ENCODE assay signal across 10 cellular contexts in genomic region chr2:219997341-219997851, GRCh38.
A peak's percentile ranks its signal among the peaks of the same experiment; 100 is the strongest.
DNase-seq lines count a peak whose midpoint lies in the region; ATAC-seq, FAIRE-seq and TF ChIP-seq lines count a peak whose summit lies in the region.
"Had no signal": no experiment of that assay in that cellular context is flagged by ENCODE, and none has a peak within 500 bp of the region (broad histone marks: within the 10 kb centered on the region; RNA-seq: fewer than 3 reads in every experiment).

No MANE protein-coding gene starts in this region.

- TF ChIP-seq EP300 in Ishikawa (IDR thresholded peaks at IDR 0.05; ENCODE audit: borderline replicate concordance), result no peak

- no peak for ATAC-seq in activated T-helper 17 cell treated with anti-CD3 and anti-CD28 coated beads, Interleukin-2, amount 50 U/mL, for 72 hours (replicated peaks)
- ATAC-seq in HG02759 (IDR thresholded peaks at IDR 0.05; ENCODE audit: unreplicated experiment), result no peak

- no peak overlapping the region for H3K27ac ChIP-seq in kidney (ENCODE audit: low read depth in 2 of 2, low read length in 2 of 2)
- H3K27ac ChIP-seq: SJSA1 had no signal

- FAIRE-seq in kidney (lab: Jason Lieb, UNC), result no peak

- H3K36me3 Mint-ChIP-seq in activated T-helper 17 cell treated with anti-CD3 and anti-CD28 coated beads, Interleukin-2, amount 50 U/mL, for 72 hours (ENCODE audit: low read depth), result no peaks in the 10 kb centered on the region

- TF ChIP-seq RAD21 in Ishikawa (IDR thresholded peaks at IDR 0.05; ENCODE audit: low read depth), result peak; percentile 76

- no peak overlapping the region for H3K27ac Mint-ChIP-seq in activated T-helper 17 cell treated with anti-CD3 and anti-CD28 coated beads, Interleukin-2, amount 50 U/mL, for 72 hours

- intact Hi-C loops in kidney (cut with DNase I), result no loop called here

- H3K4me3 ChIP-seq in kidney (ENCODE audit: low read length in 2 of 2), result no peak overlapping the region
- H3K4me3 ChIP-seq: lung, SJSA1 had no signal

- H3K9me3 Mint-ChIP-seq in activated T-helper 17 cell treated with anti-CD3 and anti-CD28 coated beads, Interleukin-2, amount 50 U/mL, for 72 hours, result no peaks in the 10 kb centered on the region

- H3K4me3 Mint-ChIP-seq in activated T-helper 17 cell treated with anti-CD3 and anti-CD28 coated beads, Interleukin-2, amount 50 U/mL, for 72 hours, result no peak overlapping the region

- peak; percentile 57 for TF ChIP-seq CTCF in kidney (IDR thresholded peaks at IDR 0.05; ENCODE audit: borderline replicate concordance, extremely low read depth, insufficient read depth)

- H3K9me3 ChIP-seq in kidney (ENCODE audit: control insufficient read depth in 1 of 2, low read length in 2 of 2), result no peaks in the 10 kb centered on the region
- H3K9me3 ChIP-seq: SJSA1 had no signal

- no peaks in the 10 kb centered on the region for H3K4me1 ChIP-seq in kidney (ENCODE audit: control insufficient read depth in 1 of 2, insufficient read depth in 1 of 2, low read depth in 1 of 2, low read length in 2 of 2)

- H3K9ac ChIP-seq in kidney (ENCODE audit: low read length in 2 of 2), result no peak overlapping the region

- DNase-seq in EH (ENCODE audit: low read depth) (peak; percentile 41), kidney (peak; percentile 78), AG08396 (ENCODE audit: low spot score) (no peak)
- DNase-seq in activated CD4-positive, alpha-beta T cell treated with anti-CD3 and anti-CD28 coated beads, Interleukin-2, amount 50 U/mL, for 1 hour, result peak; percentile 2
- no peak for DNase-seq in activated T-cell treated with anti-CD3 and anti-CD28 coated beads, Interleukin-2, amount 50 U/mL, for 1 hour

- H3K4me1 Mint-ChIP-seq in activated T-helper 17 cell treated with anti-CD3 and anti-CD28 coated beads, Interleukin-2, amount 50 U/mL, for 72 hours, result no peaks in the 10 kb centered on the region

- no peaks in the 10 kb centered on the region for H3K27me3 Mint-ChIP-seq in activated T-helper 17 cell treated with anti-CD3 and anti-CD28 coated beads, Interleukin-2, amount 50 U/mL, for 72 hours

- H3K36me3 ChIP-seq in kidney (ENCODE audit: control insufficient read depth in 1 of 2, insufficient read depth in 2 of 2, low read length in 2 of 2), result no peaks in the 10 kb centered on the region
- H3K36me3 ChIP-seq: SJSA1 had no signal

TF ChIP-seq in Ishikawa, 13 proteins besides CTCF, POLR2A, EP300 and RAD21:
- TF ChIP-seq REST (IDR thresholded peaks at IDR 0.05; ENCODE audit: low read depth) (no peak), FOXM1 (IDR thresholded peaks at IDR 0.05; ENCODE audit: borderline replicate concordance, low read depth) (no peak), EGR1 (IDR thresholded peaks at IDR 0.05) (no peak), CREB1 (IDR thresholded peaks at IDR 0.05; ENCODE audit: low read depth) (no peak), CEBPB (IDR thresholded peaks at IDR 0.05) (no peak), TEAD4 (IDR thresholded peaks at IDR 0.05) (no peak), NFIC (IDR thresholded peaks at IDR 0.05) (no peak), TCF12 (IDR thresholded peaks at IDR 0.05; ENCODE audit: low read depth) (no peak), MAX (IDR thresholded peaks at IDR 0.05) (no peak), YY1 (IDR thresholded peaks at IDR 0.05; ENCODE audit: low read depth) (no peak), ZBTB7A (IDR thresholded peaks at IDR 0.05; ENCODE audit: low read depth) (no peak), TAF1 (IDR thresholded peaks at IDR 0.05; ENCODE audit: low read depth) (no peak)
- TF ChIP-seq, protein P1, sequence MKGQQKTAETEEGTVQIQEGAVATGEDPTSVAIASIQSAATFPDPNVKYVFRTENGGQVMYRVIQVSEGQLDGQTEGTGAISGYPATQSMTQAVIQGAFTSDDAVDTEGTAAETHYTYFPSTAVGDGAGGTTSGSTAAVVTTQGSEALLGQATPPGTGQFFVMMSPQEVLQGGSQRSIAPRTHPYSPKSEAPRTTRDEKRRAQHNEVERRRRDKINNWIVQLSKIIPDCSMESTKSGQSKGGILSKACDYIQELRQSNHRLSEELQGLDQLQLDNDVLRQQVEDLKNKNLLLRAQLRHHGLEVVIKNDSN (IDR thresholded peaks at IDR 0.05), result no peak

Comparison
In these comparisons a context has a peak if more than half of its experiments do, and no peak if none do; other contexts are left out.
1. DNase-seq: peak in EH (single experiment), activated CD4-positive, alpha-beta T cell treated with anti-CD3 and anti-CD28 coated beads, Interleukin-2, amount 50 U/mL, for 1 hour (single experiment) and kidney (single experiment); none in activated T-cell treated with anti-CD3 and anti-CD28 coated beads, Interleukin-2, amount 50 U/mL, for 1 hour (single experiment) and AG08396 (single experiment).